8 cellular contexts compared by ENCODE assay signal in genomic region chr10:26556756-26557640, GRCh38.
DNase-seq lines count a peak whose midpoint lies in the region; ATAC-seq, FAIRE-seq and TF ChIP-seq lines count a peak whose summit lies in the region.

No MANE protein-coding gene starts in this region.

- peak; percentile 87 for ATAC-seq in left lung
- no peak for ATAC-seq in activated T-helper 17 cell treated with anti-CD3 and anti-CD28 coated beads, Interleukin-2, amount 50 U/mL, for 72 hours (replicated peaks)

- TF ChIP-seq POLR2A in uterus (IDR thresholded peaks at IDR 0.05), result no peak

- H3K36me3 ChIP-seq in left lung, result peaks cover 0 to 59% of the 10 kb centered on the region in 2 donors
- no peaks in the 10 kb centered on the region for H3K36me3 ChIP-seq in uterus

- no peaks in the 10 kb centered on the region for H3K27me3 Mint-ChIP-seq in activated T-helper 17 cell treated with anti-CD3 and anti-CD28 coated beads, Interleukin-2, amount 50 U/mL, for 72 hours

- FAIRE-seq in G401.6 (lab: Jason Lieb, UNC), result peak; percentile 80

- no peak overlapping the region for H3K27ac ChIP-seq in 22Rv1
- no peak overlapping the region for H3K27ac ChIP-seq in coronary artery
- peak overlapping the region in 1 of 2 donors; percentile 81 for H3K27ac ChIP-seq in left lung
- no peak overlapping the region for H3K27ac ChIP-seq in uterus

- H3K4me1 ChIP-seq in left lung (peaks cover 0 to 41% of the 10 kb centered on the region in 2 donors), uterus (no peaks in the 10 kb centered on the region)

- no peaks in the 10 kb centered on the region for H3K4me1 Mint-ChIP-seq in activated T-helper 17 cell treated with anti-CD3 and anti-CD28 coated beads, Interleukin-2, amount 50 U/mL, for 72 hours

- H3K27me3 ChIP-seq in left lung (no peaks in the 10 kb centered on the region), uterus (no peaks in the 10 kb centered on the region)

- H3K36me3 Mint-ChIP-seq in activated T-helper 17 cell treated with anti-CD3 and anti-CD28 coated beads, Interleukin-2, amount 50 U/mL, for 72 hours (ENCODE audit: low read depth), result peaks cover 94% of the 10 kb centered on the region

- H3K27ac Mint-ChIP-seq in activated T-helper 17 cell treated with anti-CD3 and anti-CD28 coated beads, Interleukin-2, amount 50 U/mL, for 72 hours, result no peak overlapping the region

- H3K4me3 ChIP-seq in coronary artery (peak overlapping the region; percentile 37), left lung (no peak overlapping the region), uterus (no peak overlapping the region)

- H3K4me3 Mint-ChIP-seq in activated T-helper 17 cell treated with anti-CD3 and anti-CD28 coated beads, Interleukin-2, amount 50 U/mL, for 72 hours, result no peak overlapping the region

- no peaks in the 10 kb centered on the region for H3K9me3 Mint-ChIP-seq in activated T-helper 17 cell treated with anti-CD3 and anti-CD28 coated beads, Interleukin-2, amount 50 U/mL, for 72 hours

- intact Hi-C loops in left lung (cut with DNase I), result no loop called here
- intact Hi-C loops in uterus (cut with DNase I; ENCODE audit: low total_unique reads), result no loop called here

- H3K9me3 ChIP-seq in left lung (no peaks in the 10 kb centered on the region), uterus (no peaks in the 10 kb centered on the region)

- peak; percentile 89 for TF ChIP-seq CTCF in 22Rv1 (IDR thresholded peaks at IDR 0.05)
- TF ChIP-seq CTCF in coronary artery (IDR thresholded peaks at IDR 0.05), result peak; percentile 79
- peak; percentile 63 to 74 for TF ChIP-seq CTCF in left lung (IDR thresholded peaks at IDR 0.05)
- peak; percentile 76 to 88 (median 82) for TF ChIP-seq CTCF in uterus (IDR thresholded peaks at IDR 0.05)

- DNase-seq in LHCN-M2 (ENCODE audit: low read depth) (peak; percentile 19), SKM-1 (lab: John Stamatoyannopoulos, UW; ENCODE audit: unreplicated experiment) (peak; percentile 2), coronary artery (ENCODE audit: low spot score) (no peak), left lung (no peak), uterus (no peak)

Comparison
In these comparisons a context has a peak if more than half of its experiments do, and no peak if none do; other contexts are left out.
1. DNase-seq: peak in LHCN-M2 (single experiment) and SKM-1 (single experiment); none in coronary artery (single experiment), left lung (0 of 2) and uterus (0 of 2).
2. Peak in every context shown above with its lines, with median percentiles within 50 percentile points of each other: CTCF ChIP-seq.